1 cellular context compared by ENCODE assay signal in the genomic region with DNA sequence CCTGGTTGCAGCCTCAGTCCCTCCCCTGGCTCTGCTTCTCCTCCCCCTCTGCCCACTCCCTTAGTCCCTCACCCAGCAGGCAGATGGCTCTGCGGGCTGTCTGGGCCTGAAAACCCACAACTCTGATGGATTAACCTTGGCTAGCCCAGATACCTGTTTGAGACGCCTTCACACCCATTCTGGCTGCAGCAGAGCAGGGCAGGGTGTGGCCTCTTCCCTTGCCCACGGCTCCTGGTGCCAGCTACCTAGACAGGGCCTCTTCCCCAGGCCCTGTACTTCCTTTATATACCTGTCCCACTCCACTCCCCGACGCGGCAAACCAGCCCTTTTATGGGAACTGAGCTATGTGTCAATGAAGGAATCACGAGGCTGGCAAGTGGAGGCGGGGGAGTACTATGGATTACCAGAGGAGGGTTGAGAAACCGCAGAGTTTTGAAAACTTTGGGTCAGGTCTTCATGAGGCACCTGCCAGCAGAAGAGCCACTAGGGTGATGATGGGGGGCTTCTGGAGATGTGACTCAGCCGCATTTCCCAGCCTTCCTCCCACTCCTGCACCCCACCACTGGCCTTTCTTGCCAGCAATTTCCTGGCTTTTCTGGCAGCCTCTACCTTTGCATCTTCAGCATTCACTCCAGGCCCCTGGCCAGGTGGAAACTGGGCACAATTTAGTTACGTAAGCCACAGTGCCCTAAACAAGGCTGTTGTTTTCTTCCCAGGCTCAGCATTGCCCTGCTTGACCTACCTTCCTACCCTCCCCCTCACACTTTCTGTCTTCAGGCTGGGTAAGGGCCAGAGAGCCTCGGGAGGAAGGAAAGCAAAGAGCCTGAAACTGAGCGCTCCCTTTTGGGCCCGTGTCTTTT.
TF ChIP-seq lines count a peak whose summit lies in the region.

A gene (minus strand): TSS at position 259 of the 860 bp plus-strand sequence. CDS start 81 bp downstream, at position 178.

TF ChIP-seq in GM23338, 12 proteins besides CTCF, POLR2A, EP300 and RAD21 (continued from another document):
- TF ChIP-seq, protein P1, sequence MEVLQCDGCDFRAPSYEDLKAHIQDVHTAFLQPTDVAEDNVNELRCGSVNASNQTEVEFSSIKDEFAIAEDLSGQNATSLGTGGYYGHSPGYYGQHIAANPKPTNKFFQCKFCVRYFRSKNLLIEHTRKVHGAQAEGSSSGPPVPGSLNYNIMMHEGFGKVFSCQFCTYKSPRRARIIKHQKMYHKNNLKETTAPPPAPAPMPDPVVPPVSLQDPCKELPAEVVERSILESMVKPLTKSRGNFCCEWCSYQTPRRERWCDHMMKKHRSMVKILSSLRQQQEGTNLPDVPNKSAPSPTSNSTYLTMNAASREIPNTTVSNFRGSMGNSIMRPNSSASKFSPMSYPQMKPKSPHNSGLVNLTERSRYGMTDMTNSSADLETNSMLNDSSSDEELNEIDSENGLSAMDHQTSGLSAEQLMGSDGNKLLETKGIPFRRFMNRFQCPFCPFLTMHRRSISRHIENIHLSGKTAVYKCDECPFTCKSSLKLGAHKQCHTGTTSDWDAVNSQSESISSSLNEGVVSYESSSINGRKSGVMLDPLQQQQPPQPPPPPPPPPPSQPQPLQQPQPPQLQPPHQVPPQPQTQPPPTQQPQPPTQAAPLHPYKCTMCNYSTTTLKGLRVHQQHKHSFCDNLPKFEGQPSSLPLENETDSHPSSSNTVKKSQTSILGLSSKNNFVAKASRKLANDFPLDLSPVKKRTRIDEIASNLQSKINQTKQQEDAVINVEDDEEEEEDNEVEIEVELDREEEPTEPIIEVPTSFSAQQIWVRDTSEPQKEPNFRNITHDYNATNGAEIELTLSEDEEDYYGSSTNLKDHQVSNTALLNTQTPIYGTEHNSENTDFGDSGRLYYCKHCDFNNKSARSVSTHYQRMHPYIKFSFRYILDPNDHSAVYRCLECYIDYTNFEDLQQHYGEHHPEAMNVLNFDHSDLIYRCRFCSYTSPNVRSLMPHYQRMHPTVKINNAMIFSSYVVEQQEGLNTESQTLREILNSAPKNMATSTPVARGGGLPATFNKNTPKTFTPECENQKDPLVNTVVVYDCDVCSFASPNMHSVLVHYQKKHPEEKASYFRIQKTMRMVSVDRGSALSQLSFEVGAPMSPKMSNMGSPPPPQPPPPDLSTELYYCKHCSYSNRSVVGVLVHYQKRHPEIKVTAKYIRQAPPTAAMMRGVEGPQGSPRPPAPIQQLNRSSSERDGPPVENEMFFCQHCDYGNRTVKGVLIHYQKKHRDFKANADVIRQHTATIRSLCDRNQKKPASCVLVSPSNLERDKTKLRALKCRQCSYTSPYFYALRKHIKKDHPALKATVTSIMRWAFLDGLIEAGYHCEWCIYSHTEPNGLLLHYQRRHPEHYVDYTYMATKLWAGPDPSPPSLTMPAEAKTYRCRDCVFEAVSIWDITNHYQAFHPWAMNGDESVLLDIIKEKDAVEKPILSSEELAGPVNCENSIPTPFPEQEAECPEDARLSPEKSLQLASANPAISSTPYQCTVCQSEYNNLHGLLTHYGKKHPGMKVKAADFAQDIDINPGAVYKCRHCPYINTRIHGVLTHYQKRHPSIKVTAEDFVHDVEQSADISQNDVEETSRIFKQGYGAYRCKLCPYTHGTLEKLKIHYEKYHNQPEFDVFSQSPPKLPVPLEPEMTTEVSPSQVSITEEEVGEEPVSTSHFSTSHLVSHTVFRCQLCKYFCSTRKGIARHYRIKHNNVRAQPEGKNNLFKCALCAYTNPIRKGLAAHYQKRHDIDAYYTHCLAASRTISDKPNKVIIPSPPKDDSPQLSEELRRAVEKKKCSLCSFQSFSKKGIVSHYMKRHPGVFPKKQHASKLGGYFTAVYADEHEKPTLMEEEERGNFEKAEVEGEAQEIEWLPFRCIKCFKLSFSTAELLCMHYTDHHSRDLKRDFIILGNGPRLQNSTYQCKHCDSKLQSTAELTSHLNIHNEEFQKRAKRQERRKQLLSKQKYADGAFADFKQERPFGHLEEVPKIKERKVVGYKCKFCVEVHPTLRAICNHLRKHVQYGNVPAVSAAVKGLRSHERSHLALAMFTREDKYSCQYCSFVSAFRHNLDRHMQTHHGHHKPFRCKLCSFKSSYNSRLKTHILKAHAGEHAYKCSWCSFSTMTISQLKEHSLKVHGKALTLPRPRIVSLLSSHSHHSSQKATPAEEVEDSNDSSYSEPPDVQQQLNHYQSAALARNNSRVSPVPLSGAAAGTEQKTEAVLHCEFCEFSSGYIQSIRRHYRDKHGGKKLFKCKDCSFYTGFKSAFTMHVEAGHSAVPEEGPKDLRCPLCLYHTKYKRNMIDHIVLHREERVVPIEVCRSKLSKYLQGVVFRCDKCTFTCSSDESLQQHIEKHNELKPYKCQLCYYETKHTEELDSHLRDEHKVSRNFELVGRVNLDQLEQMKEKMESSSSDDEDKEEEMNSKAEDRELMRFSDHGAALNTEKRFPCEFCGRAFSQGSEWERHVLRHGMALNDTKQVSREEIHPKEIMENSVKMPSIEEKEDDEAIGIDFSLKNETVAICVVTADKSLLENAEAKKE (CRISPR knock-in tag; IDR thresholded peaks at IDR 0.05): no peak
- TF ChIP-seq ZNF331 (CRISPR knock-in tag; IDR thresholded peaks at IDR 0.05; ENCODE audit: low read depth) (no peak), JUNB (IDR thresholded peaks at IDR 0.05; ENCODE audit: unreplicated experiment) (no peak)
- TF ChIP-seq, protein P2, sequence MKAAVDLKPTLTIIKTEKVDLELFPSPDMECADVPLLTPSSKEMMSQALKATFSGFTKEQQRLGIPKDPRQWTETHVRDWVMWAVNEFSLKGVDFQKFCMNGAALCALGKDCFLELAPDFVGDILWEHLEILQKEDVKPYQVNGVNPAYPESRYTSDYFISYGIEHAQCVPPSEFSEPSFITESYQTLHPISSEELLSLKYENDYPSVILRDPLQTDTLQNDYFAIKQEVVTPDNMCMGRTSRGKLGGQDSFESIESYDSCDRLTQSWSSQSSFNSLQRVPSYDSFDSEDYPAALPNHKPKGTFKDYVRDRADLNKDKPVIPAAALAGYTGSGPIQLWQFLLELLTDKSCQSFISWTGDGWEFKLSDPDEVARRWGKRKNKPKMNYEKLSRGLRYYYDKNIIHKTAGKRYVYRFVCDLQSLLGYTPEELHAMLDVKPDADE (IDR thresholded peaks at IDR 0.05): no peak
TF ChIP-seq in GM23338: peak in this region for 0.
